In genomic region chr15:72202801-72203506, GRCh38 we compare ENCODE assay signal across 11 cellular contexts. TPM values are rescaled to one million over a fixed set of nuclear protein-coding genes. Genes with fewer than 3 reads are reported as not detected.
DNase-seq lines count a peak whose midpoint lies in the region; ATAC-seq, FAIRE-seq and TF ChIP-seq lines count a peak whose summit lies in the region.
"Had no signal": no experiment of that assay in that cellular context is flagged by ENCODE, and none has a peak within 500 bp of the region (broad histone marks: within the 10 kb centered on the region; RNA-seq: fewer than 3 reads in every experiment).

No MANE protein-coding gene starts in this region.

- no peak overlapping the region for H3K4me3 ChIP-seq in right cardiac atrium (ENCODE audit: low read length)

- H3K4me3 Mint-ChIP-seq in activated CD4-positive, alpha-beta T cell treated with anti-CD3 and anti-CD28 coated beads for 36 hours = no peak overlapping the region
- H3K4me3 Mint-ChIP-seq in activated T-helper 1 cell treated with anti-CD3 and anti-CD28 coated beads, Interleukin-12 subunit alpha, Interleukin-12 subunit beta, Interleukin-2, Interleukin-4 antibody, amounts not matched to agents 30 ng/mL and 10 ng/mL and 1 ng/mL, durations not matched to agents 14 hours and 24 hours and 36 hours = no peak overlapping the region
- no peak overlapping the region for H3K4me3 Mint-ChIP-seq in stimulated activated naive CD8-positive, alpha-beta T cell treated with anti-CD3 and anti-CD28 coated beads, Interleukin-15, amount 100 ng/mL, for 72 hours
- no peak overlapping the region for H3K4me3 Mint-ChIP-seq in glutamatergic neuron (ENCODE audit: unreplicated experiment)

- H3K4me1 ChIP-seq in right cardiac atrium (ENCODE audit: control insufficient read depth, insufficient read depth, low read length) = peaks cover 24% of the 10 kb centered on the region

- DNase-seq in activated CD4-positive, alpha-beta T cell treated with anti-CD3 and anti-CD28 coated beads for 36 hours = no peak
- DNase-seq in activated CD4-positive, alpha-beta T cell treated with anti-CD3 and anti-CD28 coated beads for 48 hours = no peak
- DNase-seq in activated T-helper 1 cell treated with anti-CD3 and anti-CD28 coated beads, Interleukin-12 subunit alpha, Interleukin-12 subunit beta, Interleukin-2, Interleukin-4 antibody, amounts not matched to agents 30 ng/mL and 10 ng/mL and 1 ng/mL, durations not matched to agents 14 hours and 24 hours and 36 hours (ENCODE audit: low spot score) = no peak
- DNase-seq in right cardiac atrium (no peak), glutamatergic neuron (no peak), urothelium cell line (ENCODE audit: low spot score) (no peak)
- no peak for DNase-seq in stimulated activated naive CD8-positive, alpha-beta T cell treated with anti-CD3 and anti-CD28 coated beads, Interleukin-15, amount 100 ng/mL, for 72 hours
- DNase-seq: WERI-Rb-1 had no signal

- no peaks in the 10 kb centered on the region for H3K27me3 ChIP-seq in right cardiac atrium (ENCODE audit: control insufficient read depth, insufficient read depth)

- peaks cover 37% of the 10 kb centered on the region for H3K4me1 Mint-ChIP-seq in activated CD4-positive, alpha-beta T cell treated with anti-CD3 and anti-CD28 coated beads for 36 hours
- H3K4me1 Mint-ChIP-seq in activated T-helper 1 cell treated with anti-CD3 and anti-CD28 coated beads, Interleukin-12 subunit alpha, Interleukin-12 subunit beta, Interleukin-2, Interleukin-4 antibody, amounts not matched to agents 30 ng/mL and 10 ng/mL and 1 ng/mL, durations not matched to agents 14 hours and 24 hours and 36 hours (ENCODE audit: low read depth) = peaks cover 53% of the 10 kb centered on the region
- H3K4me1 Mint-ChIP-seq in stimulated activated naive CD8-positive, alpha-beta T cell treated with anti-CD3 and anti-CD28 coated beads, Interleukin-15, amount 100 ng/mL, for 72 hours = peaks cover 77% of the 10 kb centered on the region
- H3K4me1 Mint-ChIP-seq in glutamatergic neuron (ENCODE audit: low read depth, unreplicated experiment) = peaks cover 2% of the 10 kb centered on the region

- TF ChIP-seq CTCF in glutamatergic neuron (IDR thresholded peaks at IDR 0.05; ENCODE audit: partially characterized antibody, unreplicated experiment) = no peak

- H3K9me3 Mint-ChIP-seq in activated CD4-positive, alpha-beta T cell treated with anti-CD3 and anti-CD28 coated beads for 36 hours (ENCODE audit: low read depth) = no peaks in the 10 kb centered on the region
- H3K9me3 Mint-ChIP-seq in activated T-helper 1 cell treated with anti-CD3 and anti-CD28 coated beads, Interleukin-12 subunit alpha, Interleukin-12 subunit beta, Interleukin-2, Interleukin-4 antibody, amounts not matched to agents 30 ng/mL and 10 ng/mL and 1 ng/mL, durations not matched to agents 14 hours and 24 hours and 36 hours = no peaks in the 10 kb centered on the region
- no peaks in the 10 kb centered on the region for H3K9me3 Mint-ChIP-seq in stimulated activated naive CD8-positive, alpha-beta T cell treated with anti-CD3 and anti-CD28 coated beads, Interleukin-15, amount 100 ng/mL, for 72 hours
- H3K9me3 Mint-ChIP-seq in glutamatergic neuron (ENCODE audit: unreplicated experiment) = peaks cover 11% of the 10 kb centered on the region

- peak overlapping the region; percentile 33 for H3K27ac Mint-ChIP-seq in activated CD4-positive, alpha-beta T cell treated with anti-CD3 and anti-CD28 coated beads for 36 hours
- peak overlapping the region; percentile 37 for H3K27ac Mint-ChIP-seq in activated T-helper 1 cell treated with anti-CD3 and anti-CD28 coated beads, Interleukin-12 subunit alpha, Interleukin-12 subunit beta, Interleukin-2, Interleukin-4 antibody, amounts not matched to agents 30 ng/mL and 10 ng/mL and 1 ng/mL, durations not matched to agents 14 hours and 24 hours and 36 hours
- H3K27ac Mint-ChIP-seq in stimulated activated naive CD8-positive, alpha-beta T cell treated with anti-CD3 and anti-CD28 coated beads, Interleukin-15, amount 100 ng/mL, for 72 hours = peak overlapping the region; percentile 0 to 81
- no peak overlapping the region for H3K27ac Mint-ChIP-seq in glutamatergic neuron (ENCODE audit: unreplicated experiment)

- intact Hi-C loops in activated CD4-positive, alpha-beta T cell treated with anti-CD3 and anti-CD28 coated beads for 36 hours (cut with DNase I, micrococcal nuclease) = no loop called here
- intact Hi-C loops in activated T-helper 1 cell treated with anti-CD3 and anti-CD28 coated beads, Interleukin-12 subunit alpha, Interleukin-12 subunit beta, Interleukin-2, Interleukin-4 antibody, amounts not matched to agents 30 ng/mL and 10 ng/mL and 1 ng/mL, durations not matched to agents 14 hours and 24 hours and 36 hours (cut with micrococcal nuclease) = no loop called here
- intact Hi-C loops in right cardiac atrium (cut with DNase I) = loop anchor here in 1 of 4 donors (10.0 kb wide), 1 partner anchor 72 kb away; the partner anchor contains the start of gene PARP6

- peak overlapping the region; percentile 80 for H3K27ac ChIP-seq in right cardiac atrium (ENCODE audit: low read length)

- peaks cover 2% of the 10 kb centered on the region for H3K27me3 Mint-ChIP-seq in activated CD4-positive, alpha-beta T cell treated with anti-CD3 and anti-CD28 coated beads for 36 hours
- H3K27me3 Mint-ChIP-seq in activated T-helper 1 cell treated with anti-CD3 and anti-CD28 coated beads, Interleukin-12 subunit alpha, Interleukin-12 subunit beta, Interleukin-2, Interleukin-4 antibody, amounts not matched to agents 30 ng/mL and 10 ng/mL and 1 ng/mL, durations not matched to agents 14 hours and 24 hours and 36 hours (ENCODE audit: insufficient read depth) = peaks cover 3% of the 10 kb centered on the region
- peaks cover 5% of the 10 kb centered on the region for H3K27me3 Mint-ChIP-seq in stimulated activated naive CD8-positive, alpha-beta T cell treated with anti-CD3 and anti-CD28 coated beads, Interleukin-15, amount 100 ng/mL, for 72 hours
- H3K27me3 Mint-ChIP-seq in glutamatergic neuron (ENCODE audit: unreplicated experiment) = peaks cover 5% of the 10 kb centered on the region

- peaks cover 96% of the 10 kb centered on the region for H3K36me3 Mint-ChIP-seq in activated CD4-positive, alpha-beta T cell treated with anti-CD3 and anti-CD28 coated beads for 36 hours (ENCODE audit: low read depth)
- peaks cover 80% of the 10 kb centered on the region for H3K36me3 Mint-ChIP-seq in activated T-helper 1 cell treated with anti-CD3 and anti-CD28 coated beads, Interleukin-12 subunit alpha, Interleukin-12 subunit beta, Interleukin-2, Interleukin-4 antibody, amounts not matched to agents 30 ng/mL and 10 ng/mL and 1 ng/mL, durations not matched to agents 14 hours and 24 hours and 36 hours (ENCODE audit: low read depth)
- peaks cover 5% of the 10 kb centered on the region for H3K36me3 Mint-ChIP-seq in glutamatergic neuron (ENCODE audit: unreplicated experiment)

- CTCF ChIA-PET in activated CD4-positive, alpha-beta T cell treated with anti-CD3 and anti-CD28 coated beads for 36 hours (lab: Charles Lee) = interaction anchor here (0.6 to 1.0 kb wide), 4 partner anchors 24 to 221 kb away, joined by 3 to 4 read pairs (median 4); no protein-coding TSS in a partner anchor

- FAIRE-seq in urothelium cell line (lab: Jason Lieb, UNC) = no peak

- WGBS in right cardiac atrium = 78% methylated on average over 8 of the region's 8 CpGs

- no peak for ATAC-seq in activated CD4-positive, alpha-beta T cell treated with anti-CD3 and anti-CD28 coated beads for 36 hours
- ATAC-seq in right cardiac atrium (no peak), HG02973 (IDR thresholded peaks at IDR 0.05; ENCODE audit: unreplicated experiment) (no peak)
- no peak for ATAC-seq in stimulated activated naive CD8-positive, alpha-beta T cell treated with anti-CD3 and anti-CD28 coated beads, Interleukin-15, amount 100 ng/mL, for 72 hours

- no peaks in the 10 kb centered on the region for H3K9me3 ChIP-seq in right cardiac atrium (ENCODE audit: control insufficient read depth, low read length)

- POLR2A ChIA-PET in activated CD4-positive, alpha-beta T cell treated with anti-CD3 and anti-CD28 coated beads for 36 hours (lab: Charles Lee) = interaction anchor here (1.5 kb wide), 1 partner anchor 24 kb away, joined by 4 read pairs; no protein-coding TSS in a partner anchor

RNA-seq across cellular contexts. Expression of gene GRAMD2A, which starts 5.4 kb away (rescaled TPM):
- under 1 TPM in 1 of 2 experiments, not detected in 1; 0.11 TPM for total RNA-seq in activated CD4-positive, alpha-beta T cell treated with anti-CD3 and anti-CD28 coated beads for 36 hours
- total RNA-seq in activated T-helper 1 cell treated with anti-CD3 and anti-CD28 coated beads, Interleukin-12 subunit alpha, Interleukin-12 subunit beta, Interleukin-2, Interleukin-4 antibody, amounts not matched to agents 30 ng/mL and 10 ng/mL and 1 ng/mL, durations not matched to agents 14 hours and 24 hours and 36 hours = 0.21 TPM in 1 of 2 replicates, not detected in the other
- total RNA-seq in right cardiac atrium (under 1 TPM in 3 of 4 donors, not detected in 1; 0.40 to 0.71 (median 0.48) TPM), glutamatergic neuron (ENCODE audit: unreplicated experiment) (not detected)
- polyA plus RNA-seq in right cardiac atrium = 0.14 TPM
- total RNA-seq: left lobe of liver, OCI-LY7 had no signal

RNA-seq across cellular contexts. Expression of gene PKM, which starts 28.0 kb away (rescaled TPM):
- total RNA-seq in activated CD4-positive, alpha-beta T cell treated with anti-CD3 and anti-CD28 coated beads for 36 hours = 1,000 to 10,000 TPM; 2,479 to 3,112 TPM
- total RNA-seq in activated T-helper 1 cell treated with anti-CD3 and anti-CD28 coated beads, Interleukin-12 subunit alpha, Interleukin-12 subunit beta, Interleukin-2, Interleukin-4 antibody, amounts not matched to agents 30 ng/mL and 10 ng/mL and 1 ng/mL, durations not matched to agents 14 hours and 24 hours and 36 hours = 2,409 and 2,442 TPM in 2 replicates
- total RNA-seq in right cardiac atrium (1,000 to 10,000 TPM in 2 of 4 donors, 100 to 1,000 TPM in 2; 822 to 1,102 (median 1,021) TPM), glutamatergic neuron (ENCODE audit: unreplicated experiment) (949 TPM)
- polyA plus RNA-seq in right cardiac atrium = 840 TPM
